ENCODE assay signal across 8 cellular contexts in genomic region chr1:107750364-107750959, GRCh38.
DNase-seq lines count a peak whose midpoint lies in the region; ATAC-seq lines count a peak whose summit lies in the region.

No MANE protein-coding gene starts in this region.

- H3K27ac Mint-ChIP-seq in activated CD8-positive, alpha-beta memory T cell treated with anti-CD3 and anti-CD28 coated beads, Interleukin-2, amount 10 ng/mL, durations not matched to agents 7 days and 5 days, result no peak overlapping the region

- no peak overlapping the region for H3K4me3 ChIP-seq in skeletal muscle cell (ENCODE audit: low read depth, low read length)

- DNase-seq in DMS53 treated with DMSO at 0.1 percent for 48 hours (lab: John Stamatoyannopoulos, UW; ENCODE audit: unreplicated experiment) (peak; percentile 65), NCI-H446 treated with DMSO at 0.1 percent for 48 hours (lab: John Stamatoyannopoulos, UW) (peak; percentile 85), left ventricle myocardium superior (peak; percentile 25), skeletal muscle cell (ENCODE audit: low read depth) (peak; percentile 19)
- peak; percentile 55 for DNase-seq in activated CD8-positive, alpha-beta memory T cell treated with anti-CD3 and anti-CD28 coated beads, Interleukin-2, amount 10 ng/mL, durations not matched to agents 7 days and 5 days

- H3K36me3 Mint-ChIP-seq in activated CD8-positive, alpha-beta memory T cell treated with anti-CD3 and anti-CD28 coated beads, Interleukin-2, amount 10 ng/mL, durations not matched to agents 7 days and 5 days, result no peaks in the 10 kb centered on the region

- intact Hi-C loops in left ventricle myocardium superior (cut with micrococcal nuclease), result no loop called here

- no peaks in the 10 kb centered on the region for H3K27me3 Mint-ChIP-seq in activated CD8-positive, alpha-beta memory T cell treated with anti-CD3 and anti-CD28 coated beads, Interleukin-2, amount 10 ng/mL, durations not matched to agents 7 days and 5 days

- CTCF ChIA-PET in activated CD8-positive, alpha-beta memory T cell treated with anti-CD3 and anti-CD28 coated beads, Interleukin-2, amount 10 ng/mL, durations not matched to agents 7 days and 5 days (lab: Charles Lee), result interaction anchor here (0.8 to 1.5 kb wide), 3 partner anchors 12 to 809 kb away, joined by 3 to 4 read pairs (median 3); partner anchors contain the start of gene EEIG2

- ATAC-seq in HG02610 (IDR thresholded peaks at IDR 0.05; ENCODE audit: unreplicated experiment) (peak; percentile 56), left ventricle myocardium superior (no peak), HG02852 (IDR thresholded peaks at IDR 0.05; ENCODE audit: unreplicated experiment) (no peak), HG02678 (IDR thresholded peaks at IDR 0.05; ENCODE audit: unreplicated experiment) (no peak)
- ATAC-seq in activated CD8-positive, alpha-beta memory T cell treated with anti-CD3 and anti-CD28 coated beads, Interleukin-2, amount 10 ng/mL, durations not matched to agents 7 days and 5 days, result no peak

- H3K4me3 Mint-ChIP-seq in activated CD8-positive, alpha-beta memory T cell treated with anti-CD3 and anti-CD28 coated beads, Interleukin-2, amount 10 ng/mL, durations not matched to agents 7 days and 5 days, result no peak overlapping the region

- no peaks in the 10 kb centered on the region for H3K9me3 Mint-ChIP-seq in activated CD8-positive, alpha-beta memory T cell treated with anti-CD3 and anti-CD28 coated beads, Interleukin-2, amount 10 ng/mL, durations not matched to agents 7 days and 5 days (ENCODE audit: low read depth)

- no peaks in the 10 kb centered on the region for H3K4me1 Mint-ChIP-seq in activated CD8-positive, alpha-beta memory T cell treated with anti-CD3 and anti-CD28 coated beads, Interleukin-2, amount 10 ng/mL, durations not matched to agents 7 days and 5 days

Comparison
In these comparisons a context has a peak if more than half of its experiments do, and no peak if none do; other contexts are left out.
1. DNase-seq: peak in every context shown above with its lines; median percentile 85 in NCI-H446 treated with DMSO at 0.1 percent for 48 hours; 65 in DMS53 treated with DMSO at 0.1 percent for 48 hours; 55 in activated CD8-positive, alpha-beta memory T cell treated with anti-CD3 and anti-CD28 coated beads, Interleukin-2, amount 10 ng/mL, durations not matched to agents 7 days and 5 days; 25 in left ventricle myocardium superior; 19 in skeletal muscle cell.